8 cellular contexts compared by ENCODE assay signal in the genomic region with DNA sequence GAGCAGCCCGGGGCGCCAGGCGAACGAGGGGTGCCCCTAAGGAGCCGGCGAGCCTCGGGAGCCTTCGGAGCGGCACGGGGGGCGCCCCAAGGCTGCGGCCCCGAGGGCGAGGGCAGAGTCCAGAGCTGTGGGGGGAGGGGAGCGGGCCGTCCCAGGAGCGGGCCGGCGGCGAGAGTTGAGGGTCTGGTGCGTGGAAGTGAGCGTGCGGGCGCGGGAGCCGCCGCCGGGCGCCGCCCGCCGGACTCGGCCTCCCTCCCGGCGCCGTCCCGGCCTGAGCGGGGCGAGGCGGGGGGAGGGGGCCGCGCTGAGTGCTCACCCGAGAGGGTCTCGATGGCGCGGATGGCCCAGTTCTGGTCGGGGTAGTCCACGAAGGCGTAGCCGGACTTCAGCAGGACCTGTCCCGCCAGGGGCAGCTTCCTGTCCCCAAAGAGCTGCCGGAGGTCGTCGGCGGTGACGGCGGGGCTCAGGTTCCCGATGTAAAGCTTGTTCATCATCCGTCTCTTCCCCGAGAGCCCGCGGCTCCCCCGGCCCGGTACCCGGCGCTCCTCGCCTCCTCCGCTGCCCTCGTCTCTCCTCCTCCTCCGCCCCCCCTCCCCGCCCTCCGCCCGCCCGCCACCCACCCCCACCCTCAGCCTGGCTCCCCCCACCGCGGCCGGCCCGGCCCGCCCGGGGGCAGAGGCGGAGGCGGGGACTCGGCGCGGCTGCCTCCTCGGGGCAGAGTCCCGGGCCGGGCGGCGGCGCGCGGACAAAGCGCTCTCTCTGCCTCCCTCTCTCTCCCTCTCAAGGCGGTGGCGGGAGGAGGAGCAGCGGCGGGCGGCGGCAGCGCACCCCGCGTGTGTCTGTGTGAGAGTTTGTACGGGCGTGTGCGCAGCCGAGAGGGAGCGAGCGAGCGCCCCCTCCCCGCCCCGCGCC. TPM values are rescaled to one million over a fixed set of nuclear protein-coding genes. Genes with fewer than 3 reads are reported as not detected.
DNase-seq lines count a peak whose midpoint lies in the region; ATAC-seq, FAIRE-seq and TF ChIP-seq lines count a peak whose summit lies in the region.

A gene (minus strand): TSS at position 576 of the 912 bp plus-strand sequence. CDS start 82 bp downstream, at position 494.

- H3K4me3 Mint-ChIP-seq in osteocyte (ENCODE audit: unreplicated experiment), result peak within 1 kb of the TSS; percentile 91

- peak within 1 kb of the TSS; percentile 77 to 86 for H3K4me3 ChIP-seq in vagina

- DNase-seq in SIG-M5 treated with dmso at 0.1 percent for 504 hours (lab: John Stamatoyannopoulos, UW; ENCODE audit: unreplicated experiment) (peak; percentile 31), SIG-M5 (lab: John Stamatoyannopoulos, UW) (no peak), RCC 7860 (ENCODE audit: low spot score) (peak; percentile 65), glomerular endothelial cell (ENCODE audit: extremely low read depth, low read depth, low spot score) (no peak), osteocyte (ENCODE audit: extremely low spot score, unreplicated experiment) (peak; percentile 94), vagina (ENCODE audit: extremely low spot score in 2 of 2) (no peak)
- DNase-seq in activated naive CD4-positive, alpha-beta T cell treated with anti-CD3 and anti-CD28 coated beads, Interleukin-2, amount 50 U/mL, for 16 hours, result peak; percentile 59

- no peaks in the 10 kb centered on the region for H3K27me3 Mint-ChIP-seq in osteocyte (ENCODE audit: unreplicated experiment)

- peaks cover 24% of the 10 kb centered on the region for H3K4me1 ChIP-seq in vagina

- peak within 1 kb of the TSS; percentile 98 for H3K27ac ChIP-seq in vagina

- TF ChIP-seq POLR2A in vagina (IDR thresholded peaks at IDR 0.05), result peak in 1 of 2 donors; percentile 49

- peak; percentile 48 for ATAC-seq in HG03108 (IDR thresholded peaks at IDR 0.05; ENCODE audit: unreplicated experiment)

- intact Hi-C loops in vagina (cut with DNase I), result no loop called here

- peaks cover 10% of the 10 kb centered on the region for H3K36me3 Mint-ChIP-seq in osteocyte (ENCODE audit: unreplicated experiment)

- H3K9me3 Mint-ChIP-seq in osteocyte (ENCODE audit: unreplicated experiment), result peaks cover under 1% of the 10 kb centered on the region

- H3K4me1 Mint-ChIP-seq in osteocyte (ENCODE audit: unreplicated experiment), result peaks cover 36% of the 10 kb centered on the region

- FAIRE-seq in RCC 7860 (lab: Jason Lieb, UNC), result no peak

- H3K9me3 ChIP-seq in vagina, result no peaks in the 10 kb centered on the region

- H3K27ac Mint-ChIP-seq in osteocyte (ENCODE audit: unreplicated experiment), result peak within 1 kb of the TSS; percentile 97

- no peak for TF ChIP-seq CTCF in osteocyte (IDR thresholded peaks at IDR 0.05)
- TF ChIP-seq CTCF in vagina (IDR thresholded peaks at IDR 0.05), result no peak

- no peaks in the 10 kb centered on the region for H3K27me3 ChIP-seq in vagina

- no peaks in the 10 kb centered on the region for H3K36me3 ChIP-seq in vagina

RNA-seq across cellular contexts. Expression of the gene that starts here (rescaled TPM):
- 71.5 and 110 TPM in 2 replicates for total RNA-seq in glomerular endothelial cell
- total RNA-seq in osteocyte, result 96.7 and 101 TPM in 2 replicates
- total RNA-seq in vagina, result 9.8 TPM

Comparison
In these comparisons a context has a peak if more than half of its experiments do, and no peak if none do; other contexts are left out.
1. DNase-seq: peak in SIG-M5 treated with dmso at 0.1 percent for 504 hours (single experiment), RCC 7860 (single experiment), activated naive CD4-positive, alpha-beta T cell treated with anti-CD3 and anti-CD28 coated beads, Interleukin-2, amount 50 U/mL, for 16 hours (single experiment) and osteocyte (single experiment); none in SIG-M5 (single experiment), glomerular endothelial cell (single experiment) and vagina (0 of 2).